In the genomic region with DNA sequence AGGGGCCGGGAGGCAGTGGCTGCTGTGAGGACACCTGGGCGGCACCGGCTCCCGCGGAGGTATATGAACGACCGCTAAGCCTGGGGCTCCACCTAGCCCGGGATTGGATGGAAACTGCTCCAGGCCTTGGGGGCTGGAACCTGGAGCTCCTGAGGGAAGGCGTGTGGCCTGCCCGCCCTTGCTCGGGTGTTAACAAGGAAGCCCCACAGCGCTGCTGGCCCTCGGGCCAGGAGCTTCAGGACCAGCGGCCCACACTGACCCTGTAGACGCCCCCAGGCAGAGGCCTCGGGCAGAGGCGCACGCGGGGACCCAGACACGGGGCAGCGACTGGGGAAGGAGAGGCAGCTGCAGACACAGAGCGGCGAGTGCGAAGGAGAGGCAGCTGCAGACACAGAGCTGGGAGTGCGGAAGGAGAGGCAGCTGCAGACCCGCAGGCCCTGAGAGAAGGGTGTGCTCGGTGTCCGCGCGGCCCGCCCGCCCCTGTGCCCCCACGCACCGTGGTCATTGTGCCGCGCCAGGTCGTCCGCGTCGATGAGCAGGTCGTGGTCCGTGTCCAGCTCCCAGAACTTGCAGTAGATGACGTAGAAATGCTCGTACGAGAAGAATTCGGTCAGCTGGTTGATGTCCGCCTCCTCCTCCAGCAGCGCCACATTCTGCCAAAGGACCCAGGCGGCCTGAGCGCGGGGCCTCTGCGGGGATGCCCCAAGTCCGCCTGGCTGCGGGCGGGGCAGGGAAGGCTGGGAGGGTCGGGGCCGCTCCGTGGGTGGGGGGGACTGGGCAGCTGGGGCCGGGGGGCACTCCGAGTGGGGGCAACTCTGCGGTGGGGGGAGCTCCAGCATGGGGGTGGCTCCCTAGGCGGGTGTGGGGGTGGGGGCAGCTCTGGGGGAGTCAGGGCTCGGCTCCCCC, we compare ENCODE assay signal across 17 cellular contexts. TPM values are rescaled to one million over a fixed set of nuclear protein-coding genes. Genes with fewer than 3 reads are reported as not detected.
DNase-seq lines count a peak whose midpoint lies in the region; ATAC-seq and TF ChIP-seq lines count a peak whose summit lies in the region.
"Had no signal": no experiment of that assay in that cellular context is flagged by ENCODE, and none has a peak within 500 bp of the region (broad histone marks: within the 10 kb centered on the region; RNA-seq: fewer than 3 reads in every experiment).

No MANE protein-coding gene starts in this region.

- no peaks in the 10 kb centered on the region for H3K9me3 Mint-ChIP-seq in chondrocyte (ENCODE audit: low read depth)
- no peaks in the 10 kb centered on the region for H3K9me3 Mint-ChIP-seq in osteocyte (ENCODE audit: unreplicated experiment)

- 95% methylated on average over 63 of the region's 63 CpGs for WGBS in right cardiac atrium

- no peaks in the 10 kb centered on the region for H3K27me3 Mint-ChIP-seq in chondrocyte (ENCODE audit: low read depth)
- no peaks in the 10 kb centered on the region for H3K27me3 Mint-ChIP-seq in osteocyte (ENCODE audit: unreplicated experiment)

- intact Hi-C loops in right cardiac atrium (cut with DNase I) = no loop called here

- peaks cover 12% of the 10 kb centered on the region for H3K4me1 Mint-ChIP-seq in chondrocyte (ENCODE audit: low read depth)
- peaks cover 5% of the 10 kb centered on the region for H3K4me1 Mint-ChIP-seq in osteocyte (ENCODE audit: unreplicated experiment)

- H3K27me3 ChIP-seq in BLaER1 = no peaks in the 10 kb centered on the region
- H3K27me3 ChIP-seq in right cardiac atrium (ENCODE audit: control insufficient read depth, insufficient read depth) = no peaks in the 10 kb centered on the region

- no peak for ATAC-seq in right cardiac atrium
- ATAC-seq: Panc1 had no signal

- H3K9me3 ChIP-seq in BLaER1 (peaks cover 64% of the 10 kb centered on the region), right cardiac atrium (ENCODE audit: control insufficient read depth, low read length) (no peaks in the 10 kb centered on the region)

- H3K4me3 Mint-ChIP-seq in chondrocyte (ENCODE audit: unreplicated experiment) (no peak overlapping the region), osteocyte (ENCODE audit: unreplicated experiment) (no peak overlapping the region)

- peaks cover 27% of the 10 kb centered on the region; the same call in 1 of the 2 replicates for H4K20me1 ChIP-seq in BLaER1

- H3K4me3 ChIP-seq in BLaER1 = peak overlapping the region; percentile 28; the same call in 1 of the 2 replicates
- no peak overlapping the region for H3K4me3 ChIP-seq in right cardiac atrium (ENCODE audit: low read length)

- no peak for TF ChIP-seq CTCF in chondrocyte (IDR thresholded peaks at IDR 0.05)
- TF ChIP-seq CTCF in osteocyte (IDR thresholded peaks at IDR 0.05) = no peak

- peaks cover 79% of the 10 kb centered on the region for H3K36me3 ChIP-seq in BLaER1

- H3K4me1 ChIP-seq in BLaER1 (peaks cover under 1% of the 10 kb centered on the region; the same call in 1 of the 2 replicates), right cardiac atrium (ENCODE audit: control insufficient read depth, insufficient read depth, low read length) (no peaks in the 10 kb centered on the region)

- H3K36me3 Mint-ChIP-seq in chondrocyte (ENCODE audit: low read depth) = peaks cover 7% of the 10 kb centered on the region
- peaks cover 6% of the 10 kb centered on the region for H3K36me3 Mint-ChIP-seq in osteocyte (ENCODE audit: unreplicated experiment)

- H3K9ac ChIP-seq in BLaER1 = no peak overlapping the region
- H3K9ac ChIP-seq: KMS-11 had no signal

- H3K27ac ChIP-seq in BLaER1 (no peak overlapping the region), right cardiac atrium (ENCODE audit: low read length) (no peak overlapping the region)
- H3K27ac ChIP-seq: C4-2B, KMS-11 had no signal

- no peak overlapping the region for H3K4me2 ChIP-seq in BLaER1
- H3K4me2 ChIP-seq: KMS-11 had no signal

- DNase-seq in chondrocyte (ENCODE audit: low spot score) = peak; percentile 84
- peak; percentile 8 to 43 (median 41) for DNase-seq in right cardiac atrium
- DNase-seq in osteocyte (ENCODE audit: extremely low spot score, unreplicated experiment) = peak; percentile 82
- no peak for DNase-seq in HEK293T (ENCODE audit: extremely low spot score)
- DNase-seq in HK-2 (ENCODE audit: unreplicated experiment) = no peak
- DNase-seq in GM19238 (ENCODE audit: insufficient read length, low spot score) = no peak
- no peak for DNase-seq in GDM1 (lab: John Stamatoyannopoulos, UW)
- DNase-seq: DND-41, GF-D8, GOT3, NCI-H146, NCI-H2081 treated with DMSO at 0.1 percent for 48 hours, NCI-H524 had no signal

- POLR2A ChIA-PET in HEK293T (lab: Yijun Ruan, JAX) = no interaction called here

- CTCF ChIA-PET in HEK293T (lab: Yijun Ruan, JAX) = no interaction called here

- H3K27ac Mint-ChIP-seq in chondrocyte (ENCODE audit: unreplicated experiment) (no peak overlapping the region), osteocyte (ENCODE audit: unreplicated experiment) (no peak overlapping the region)

TF ChIP-seq in HEK293T, 16 proteins besides CTCF, POLR2A, EP300 and RAD21:
- TF ChIP-seq L3MBTL2 (conservative IDR thresholded peaks at IDR 0.05) = no peak
- no peak for TF ChIP-seq HDGF (IDR thresholded peaks at IDR 0.05; ENCODE audit: borderline replicate concordance)
- no peak for TF ChIP-seq ELF4 (IDR thresholded peaks at IDR 0.05)
- TF ChIP-seq FOXA1 (IDR thresholded peaks at IDR 0.05) = no peak
- no peak for TF ChIP-seq SUZ12 (IDR thresholded peaks at IDR 0.05)
- TF ChIP-seq FOXK2 (IDR thresholded peaks at IDR 0.05) = no peak
- TF ChIP-seq BHLHE40 (IDR thresholded peaks at IDR 0.05; ENCODE audit: borderline replicate concordance) = no peak
- no peak for TF ChIP-seq TARDBP (IDR thresholded peaks at IDR 0.05)
- TF ChIP-seq CTBP1 (IDR thresholded peaks at IDR 0.05; ENCODE audit: borderline replicate concordance) = no peak
- TF ChIP-seq NFRKB (IDR thresholded peaks at IDR 0.05) = no peak
- TF ChIP-seq FOXM1 (IDR thresholded peaks at IDR 0.05; ENCODE audit: borderline replicate concordance) = no peak
- TF ChIP-seq LEF1 (IDR thresholded peaks at IDR 0.05; ENCODE audit: borderline replicate concordance) = no peak
- TF ChIP-seq, protein P1, sequence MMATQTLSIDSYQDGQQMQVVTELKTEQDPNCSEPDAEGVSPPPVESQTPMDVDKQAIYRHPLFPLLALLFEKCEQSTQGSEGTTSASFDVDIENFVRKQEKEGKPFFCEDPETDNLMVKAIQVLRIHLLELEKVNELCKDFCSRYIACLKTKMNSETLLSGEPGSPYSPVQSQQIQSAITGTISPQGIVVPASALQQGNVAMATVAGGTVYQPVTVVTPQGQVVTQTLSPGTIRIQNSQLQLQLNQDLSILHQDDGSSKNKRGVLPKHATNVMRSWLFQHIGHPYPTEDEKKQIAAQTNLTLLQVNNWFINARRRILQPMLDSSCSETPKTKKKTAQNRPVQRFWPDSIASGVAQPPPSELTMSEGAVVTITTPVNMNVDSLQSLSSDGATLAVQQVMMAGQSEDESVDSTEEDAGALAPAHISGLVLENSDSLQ (IDR thresholded peaks at IDR 0.05) = no peak
- TF ChIP-seq SP1 (IDR thresholded peaks at IDR 0.05) = no peak
- no peak for TF ChIP-seq ZNF384 (IDR thresholded peaks at IDR 0.05)
- no peak for TF ChIP-seq ARNT (IDR thresholded peaks at IDR 0.05)

RNA-seq across cellular contexts. Expression of a gene that starts 26.7 kb away (rescaled TPM):
- 37.6 to 42.2 TPM (median 42.0 TPM) in 3 replicates for total RNA-seq in chondrocyte
- 10 to 100 TPM; 48.4 to 57.6 (median 54.8) TPM for total RNA-seq in right cardiac atrium
- 59.0 TPM for polyA plus RNA-seq in right cardiac atrium
- total RNA-seq in osteocyte = 47.5 and 49.9 TPM in 2 replicates

RNA-seq across cellular contexts. Expression of a gene that starts 41.4 kb away (rescaled TPM):
- total RNA-seq in chondrocyte = 27.1 to 30.5 TPM (median 30.0 TPM) in 3 replicates
- total RNA-seq in right cardiac atrium = 100 to 1,000 TPM; 101 to 163 (median 147) TPM
- 114 TPM for polyA plus RNA-seq in right cardiac atrium
- 28.2 and 32.9 TPM in 2 replicates for total RNA-seq in osteocyte

Comparison
In these comparisons a context has a peak if more than half of its experiments do, and no peak if none do; other contexts are left out.
1. DNase-seq: peak in chondrocyte (single experiment), right cardiac atrium (3 of 3) and osteocyte (single experiment); none in HEK293T (single experiment), HK-2 (single experiment), GM19238 (single experiment) and GDM1 (single experiment).